Comparison of ENCODE assay signal across 8 cellular contexts in genomic region chr1:77219166-77219887, GRCh38. TPM values are rescaled to one million over a fixed set of nuclear protein-coding genes. Genes with fewer than 3 reads are reported as not detected.
DNase-seq lines count a peak whose midpoint lies in the region; ATAC-seq and TF ChIP-seq lines count a peak whose summit lies in the region.

Gene PIGK (minus strand): TSS chr1:77219430. CDS start chr1:77219402, 28 bp downstream.

- intact Hi-C loops in esophagus muscularis mucosa (cut with DNase I): loop anchor here (10.0 kb wide), 1 partner anchor 1145 kb away; the partner anchor contains the start of gene ST6GALNAC3

- peak within 1 kb of the TSS; percentile 75 to 89 (median 84) for H3K27ac ChIP-seq in esophagus muscularis mucosa (replicated peaks in 1 of 4)
- peak within 1 kb of the TSS; percentile 90 for H3K27ac ChIP-seq in muscle layer of duodenum (ENCODE audit: low read length)

- no peaks in the 10 kb centered on the region for H3K36me3 ChIP-seq in esophagus muscularis mucosa
- no peaks in the 10 kb centered on the region for H3K36me3 ChIP-seq in muscle layer of duodenum (ENCODE audit: control insufficient read depth in 1 of 2, insufficient read depth in 2 of 2, low read length in 2 of 2)

- peaks cover 4 to 8% of the 10 kb centered on the region in 2 donors for H3K36me3 Mint-ChIP-seq in activated T-cell treated with anti-CD3 and anti-CD28 coated beads, Interleukin-2, amount 50 U/mL, for 72 hours (ENCODE audit: insufficient read depth in 2 of 2)

- peaks cover 45% of the 10 kb centered on the region for H3K4me1 Mint-ChIP-seq in activated T-cell treated with anti-CD3 and anti-CD28 coated beads, Interleukin-2, amount 50 U/mL, for 72 hours (ENCODE audit: low read depth)

- no peaks in the 10 kb centered on the region for H3K27me3 Mint-ChIP-seq in activated T-cell treated with anti-CD3 and anti-CD28 coated beads, Interleukin-2, amount 50 U/mL, for 72 hours (ENCODE audit: low read depth)

- TF ChIP-seq EP300 in esophagus muscularis mucosa (IDR thresholded peaks at IDR 0.05): no peak

- peak; percentile 98 for ATAC-seq in GM21717 (IDR thresholded peaks at IDR 0.05; ENCODE audit: unreplicated experiment)
- peak; percentile 94 to 97 for ATAC-seq in activated T-cell treated with anti-CD3 and anti-CD28 coated beads, Interleukin-2, amount 50 U/mL, for 72 hours (replicated peaks in 1 of 2)

- WGBS in esophagus muscularis mucosa: under 1% methylated on average over 30 of the region's 31 CpGs

- peak within 1 kb of the TSS; percentile 96 for H3K27ac Mint-ChIP-seq in activated T-cell treated with anti-CD3 and anti-CD28 coated beads, Interleukin-2, amount 50 U/mL, for 72 hours

- TF ChIP-seq POLR2A in esophagus muscularis mucosa (IDR thresholded peaks at IDR 0.05; ENCODE audit: low read depth): no peak

- H3K4me3 ChIP-seq in esophagus muscularis mucosa (peak within 1 kb of the TSS; percentile 62 to 78 (median 74)), muscle layer of duodenum (ENCODE audit: low read depth in 1 of 2, low read length in 2 of 2) (peak within 1 kb of the TSS; percentile 85 to 92)

- in situ Hi-C loops in KBM-7 (cut with MboI; ENCODE audit: low pct_unique_long_range_greater_than_20kb, low sequenced_read_pairs): no loop called here

- no peaks in the 10 kb centered on the region for H3K9me3 ChIP-seq in esophagus muscularis mucosa
- H3K9me3 ChIP-seq in muscle layer of duodenum (ENCODE audit: control insufficient read depth in 1 of 2, low read length in 2 of 2): no peaks in the 10 kb centered on the region

- H3K4me1 ChIP-seq in esophagus muscularis mucosa (peaks cover 5 to 19% (median 12%) of the 10 kb centered on the region in 4 donors), muscle layer of duodenum (ENCODE audit: control insufficient read depth in 1 of 2, insufficient read depth in 2 of 2, low read length in 2 of 2) (peaks cover 0 to 10% of the 10 kb centered on the region in 2 donors)

- H3K27me3 ChIP-seq in esophagus muscularis mucosa (no peaks in the 10 kb centered on the region), muscle layer of duodenum (ENCODE audit: low read depth, low read length) (no peaks in the 10 kb centered on the region)

- peak in 1 of 3 experiments; percentile 5 for TF ChIP-seq CTCF in esophagus muscularis mucosa (IDR thresholded peaks at IDR 0.05)

- no peaks in the 10 kb centered on the region for H3K9me3 Mint-ChIP-seq in activated T-cell treated with anti-CD3 and anti-CD28 coated beads, Interleukin-2, amount 50 U/mL, for 72 hours

- H3K4me3 Mint-ChIP-seq in activated T-cell treated with anti-CD3 and anti-CD28 coated beads, Interleukin-2, amount 50 U/mL, for 72 hours: peak within 1 kb of the TSS; percentile 91 to 98

- DNase-seq in DMS53 treated with DMSO at 0.1 percent for 48 hours (lab: John Stamatoyannopoulos, UW; ENCODE audit: unreplicated experiment): peak; percentile 95
- DNase-seq in KBM-7: peak; percentile 87
- DNase-seq in activated T-cell treated with anti-CD3 and anti-CD28 coated beads, Interleukin-2, amount 50 U/mL, for 72 hours: peak; percentile 90 to 92
- peak; percentile 96 for DNase-seq in esophagus muscularis mucosa (ENCODE audit: extremely low spot score)
- DNase-seq in stimulated activated CD8-positive, alpha-beta memory T cell treated with anti-CD3 and anti-CD28 coated beads, Interleukin-7, amount 100 ng/mL, for 4 hours (ENCODE audit: low read depth in 2 of 2): peak; percentile 75 to 80

TF ChIP-seq in PFSK-1, 5 proteins besides CTCF, POLR2A, EP300 and RAD21:
- TF ChIP-seq POLR2AphosphoS5 (IDR thresholded peaks at IDR 0.05; ENCODE audit: low read depth, low read length): peak; percentile 92
- TF ChIP-seq FOXP2 (optimal IDR thresholded peaks at IDR 0.05; ENCODE audit: borderline replicate concordance, extremely low read depth, extremely low read length, insufficient read depth): peak; percentile 85
- 0 out of 2 replicates have a peak, but pooled peaks have one; percentile 86 for TF ChIP-seq SIN3A (IDR thresholded peaks at IDR 0.05; ENCODE audit: borderline replicate concordance, insufficient read depth, low read length)
- peak; percentile 92; the same call in 1 of the 2 replicates for TF ChIP-seq TAF1 (IDR thresholded peaks at IDR 0.05; ENCODE audit: borderline replicate concordance, insufficient read depth, low read length)
- TF ChIP-seq REST (IDR thresholded peaks at IDR 0.05; ENCODE audit: insufficient read depth in 1 of 2, low read depth in 2 of 2, low read length in 2 of 2): peak in 1 of 2 experiments; percentile 56; a peak in 1 of 4 replicates

RNA-seq across cellular contexts. Expression of gene PIGK, which starts in this region (rescaled TPM):
- 12.1 TPM for polyA plus RNA-seq in PFSK-1 (2012; ENCODE audit: insufficient read length, low read depth)
- 10 to 100 TPM; 21.3 to 26.4 TPM for total RNA-seq in activated T-cell treated with anti-CD3 and anti-CD28 coated beads, Interleukin-2, amount 50 U/mL, for 72 hours
- 10 to 100 TPM; 13.3 to 18.3 (median 16.3) TPM for total RNA-seq in esophagus muscularis mucosa

Comparison
In these comparisons a context has a peak if more than half of its experiments do, and no peak if none do; other contexts are left out.
1. Peak in every context shown above with its lines: DNase-seq, ATAC-seq, H3K4me3 ChIP-seq and H3K27ac ChIP-seq.